11 cellular contexts compared by ENCODE assay signal in the genomic region with DNA sequence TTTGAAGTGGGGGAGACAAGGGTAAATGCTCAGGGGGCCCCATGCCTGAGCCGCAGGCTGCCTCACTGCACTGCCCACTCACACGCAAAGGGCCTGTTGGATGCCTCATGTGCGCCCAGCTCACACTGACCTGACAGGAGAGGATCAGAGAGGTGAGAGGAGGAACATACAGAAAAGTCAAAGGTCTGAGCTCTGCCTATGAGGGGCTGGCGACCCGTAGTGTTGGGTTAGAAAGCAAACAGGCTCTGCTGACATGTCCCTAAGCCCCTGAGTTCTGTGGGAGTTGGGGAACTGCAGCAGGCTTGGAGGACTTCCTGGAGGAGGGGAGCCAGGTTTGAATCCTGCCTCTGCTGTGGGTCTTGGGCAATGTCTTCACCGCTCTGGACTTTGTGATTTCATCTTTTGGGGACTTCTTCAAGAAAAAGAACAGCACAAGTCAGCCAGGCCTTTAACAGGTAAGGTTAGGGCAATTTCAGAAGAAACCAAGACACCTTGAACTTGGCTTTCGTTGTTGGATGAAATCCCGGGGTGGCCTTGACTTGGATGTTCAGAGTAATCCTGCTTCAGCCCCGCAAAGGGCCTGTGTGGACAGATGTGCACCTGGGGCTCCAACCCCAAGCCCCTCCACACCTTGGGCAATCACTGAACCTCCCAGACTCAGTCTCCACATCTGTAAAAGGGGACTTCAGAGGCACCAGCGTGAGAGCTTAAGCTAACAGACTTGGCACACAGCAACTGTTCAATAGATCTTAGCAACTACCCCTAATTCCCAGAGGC.
A peak's percentile ranks its signal among the peaks of the same experiment; 100 is the strongest.
DNase-seq lines count a peak whose midpoint lies in the region; ATAC-seq and TF ChIP-seq lines count a peak whose summit lies in the region.
"Had no signal": no experiment of that assay in that cellular context is flagged by ENCODE, and none has a peak within 500 bp of the region (broad histone marks: within the 10 kb centered on the region; RNA-seq: fewer than 3 reads in every experiment).

No MANE protein-coding gene starts in this region.

- intact Hi-C loops in HCT116 (cut with micrococcal nuclease): loop anchor here (10.0 kb wide), 1 partner anchor 232 kb away; no protein-coding TSS in a partner anchor
- intact Hi-C loops in ascending aorta (cut with DNase I): loop anchor here (5.0 kb wide), 5 partner anchors 50 to 290 kb away; a partner anchor contains a TSS
- intact Hi-C loops in right lobe of liver (cut with DNase I): no loop called here

- H3K4me2 ChIP-seq in HCT116 (ENCODE audit: low read length): peak overlapping the region; percentile 76

- TF ChIP-seq POLR2A in HCT116 (IDR thresholded peaks at IDR 0.05; ENCODE audit: borderline replicate concordance, extremely low read depth, insufficient read depth, insufficient read length) (no peak), right lobe of liver (IDR thresholded peaks at IDR 0.05) (no peak)

- H3K4me1 ChIP-seq in HCT116 (ENCODE audit: control insufficient read depth in 1 of 2, insufficient read depth in 2 of 2, low read length in 2 of 2): peaks cover 26 to 40% of the 10 kb centered on the region in 2 experiments
- peaks cover 8 to 12% of the 10 kb centered on the region in 2 donors for H3K4me1 ChIP-seq in ascending aorta
- peaks cover 0 to 61% (median 27%) of the 10 kb centered on the region in 4 donors for H3K4me1 ChIP-seq in right lobe of liver
- H3K4me1 ChIP-seq in subcutaneous abdominal adipose tissue (ENCODE audit: control insufficient read depth in 5 of 5, insufficient read depth in 5 of 5, low read length in 5 of 5): peaks cover 6 to 20% (median 19%) of the 10 kb centered on the region in 5 donors

- no peaks in the 10 kb centered on the region for H3K9me3 ChIP-seq in HCT116 (ENCODE audit: control insufficient read depth in 1 of 2, insufficient read depth in 1 of 2, low read depth in 1 of 2, low read length in 2 of 2)
- H3K9me3 ChIP-seq in ascending aorta: no peaks in the 10 kb centered on the region
- H3K9me3 ChIP-seq in right lobe of liver: no peaks in the 10 kb centered on the region
- no peaks in the 10 kb centered on the region for H3K9me3 ChIP-seq in subcutaneous abdominal adipose tissue (ENCODE audit: control insufficient read depth in 5 of 5, low read length in 5 of 5)

- H4K20me1 ChIP-seq in HCT116 (ENCODE audit: insufficient read depth): no peaks in the 10 kb centered on the region

- DNase-seq in HCT116 (ENCODE audit: low read depth, low spot score) (no peak), ascending aorta (ENCODE audit: low spot score in 2 of 2) (no peak), right lobe of liver (no peak), Kasumi-1 (lab: John Stamatoyannopoulos, UW) (no peak)
- DNase-seq: activated CD4-positive, alpha-beta memory T cell treated with anti-CD3 and anti-CD28 coated beads, Interleukin-2, amount 10 ng/mL, durations not matched to agents 7 days and 5 days; CD4-positive, alpha-beta T cell; effector CD8-positive, alpha-beta T cell had no signal

- WGBS in right lobe of liver (ENCODE audit: insufficient coverage, low coverage, low lambda C conversion rate, missing lambda C conversion rate): 77% methylated on average over 7 of the region's 10 CpGs

- RAD21 ChIA-PET in HCT116 (lab: Charles Lee; ENCODE audit: low non-redundant PET in 1 of 2, low total read pairs in 2 of 2, uncharacterized antibody in 2 of 2, unreplicated experiment in 2 of 2): no interaction called here

- H3K9ac ChIP-seq in HCT116 (ENCODE audit: low read length) (peak overlapping the region; percentile 51; the same call in 1 of the 2 replicates), subcutaneous abdominal adipose tissue (ENCODE audit: low read length in 5 of 5) (peak overlapping the region in 2 of 5 donors; percentile 47 to 48)

- H3K27me3 ChIP-seq in HCT116 (ENCODE audit: insufficient read depth, low read length): no peaks in the 10 kb centered on the region
- H3K27me3 ChIP-seq in ascending aorta: no peaks in the 10 kb centered on the region
- no peaks in the 10 kb centered on the region for H3K27me3 ChIP-seq in right lobe of liver
- no peaks in the 10 kb centered on the region for H3K27me3 ChIP-seq in subcutaneous abdominal adipose tissue (ENCODE audit: control insufficient read depth in 5 of 5, insufficient read depth in 4 of 5, low read length in 5 of 5)

- H3K27ac ChIP-seq in HCT116 (ENCODE audit: low read depth, low read length) (no peak overlapping the region; the same call in 1 of the 2 replicates), ascending aorta (peak overlapping the region; percentile 83 to 89), right lobe of liver (peak overlapping the region; percentile 66 to 88 (median 70)), subcutaneous abdominal adipose tissue (ENCODE audit: low read depth, low read length) (peak overlapping the region; percentile 70)

- CTCF ChIA-PET in HCT116 (lab: Charles Lee): interaction anchor here (1.1 kb wide), 1 partner anchor 20 kb away, joined by 3 read pairs; no protein-coding TSS in a partner anchor

- no peaks in the 10 kb centered on the region for H3K79me2 ChIP-seq in HCT116 (ENCODE audit: insufficient read depth, low read length)

- no peaks in the 10 kb centered on the region for H3K36me3 ChIP-seq in HCT116 (ENCODE audit: control insufficient read depth in 1 of 2, insufficient read depth in 2 of 2, low read length in 2 of 2)
- H3K36me3 ChIP-seq in ascending aorta: no peaks in the 10 kb centered on the region
- no peaks in the 10 kb centered on the region for H3K36me3 ChIP-seq in right lobe of liver
- no peaks in the 10 kb centered on the region for H3K36me3 ChIP-seq in subcutaneous abdominal adipose tissue (ENCODE audit: control insufficient read depth in 5 of 5, insufficient read depth in 5 of 5, low read length in 5 of 5)

- no peak for TF ChIP-seq CTCF in HCT116 (IDR thresholded peaks at IDR 0.05 in 2 of 3, conservative IDR thresholded peaks at IDR 0.05 in 1 of 3; ENCODE audit: borderline replicate concordance in 1 of 3, insufficient read depth in 1 of 3, low read depth in 2 of 3, low read length in 2 of 3)
- no peak for TF ChIP-seq CTCF in ascending aorta (IDR thresholded peaks at IDR 0.05)
- no peak for TF ChIP-seq CTCF in right lobe of liver (IDR thresholded peaks at IDR 0.05)

- H3K9me2 ChIP-seq in HCT116 (ENCODE audit: insufficient read depth): no peaks in the 10 kb centered on the region

- POLR2A ChIA-PET in HCT116 (lab: Charles Lee): no interaction called here

- ATAC-seq in HCT116 (no peak), right lobe of liver (no peak), GM21381 (IDR thresholded peaks at IDR 0.05; ENCODE audit: unreplicated experiment) (no peak), HG03097 (IDR thresholded peaks at IDR 0.05; ENCODE audit: low FRiP score, unreplicated experiment) (no peak), HG02973 (IDR thresholded peaks at IDR 0.05; ENCODE audit: unreplicated experiment) (no peak)

- 0 out of 4 replicates have a peak overlapping the region, but pooled peaks of 1 of the 2 experiments have one; percentile 15 for H3K4me3 ChIP-seq in HCT116 (replicated peaks in 1 of 2; ENCODE audit: low read depth in 1 of 2, low read length in 2 of 2)
- peak overlapping the region in 1 of 2 donors; percentile 2 for H3K4me3 ChIP-seq in ascending aorta
- no peak overlapping the region for H3K4me3 ChIP-seq in right lobe of liver
- H3K4me3 ChIP-seq in subcutaneous abdominal adipose tissue (ENCODE audit: low read depth in 1 of 5, low read length in 5 of 5): no peak overlapping the region

- BruUV-seq in HCT116 (replicated peaks; lab: Mats Ljungman, UMichigan): no TSS peak

- TF ChIP-seq RAD21 in HCT116 (IDR thresholded peaks at IDR 0.05; ENCODE audit: low read depth): no peak

- no peak overlapping the region for H2AFZ ChIP-seq in HCT116 (ENCODE audit: low read depth, low read length, poor library complexity, severe bottlenecking)

TF ChIP-seq in HCT116, 20 proteins besides CTCF, POLR2A, EP300 and RAD21:
- TF ChIP-seq ZFX (IDR thresholded peaks at IDR 0.05): no peak
- no peak for TF ChIP-seq EZH2 (IDR thresholded peaks at IDR 0.05)
- no peak for TF ChIP-seq CBX3 (IDR thresholded peaks at IDR 0.05; ENCODE audit: low read depth)
- TF ChIP-seq, protein P1, sequence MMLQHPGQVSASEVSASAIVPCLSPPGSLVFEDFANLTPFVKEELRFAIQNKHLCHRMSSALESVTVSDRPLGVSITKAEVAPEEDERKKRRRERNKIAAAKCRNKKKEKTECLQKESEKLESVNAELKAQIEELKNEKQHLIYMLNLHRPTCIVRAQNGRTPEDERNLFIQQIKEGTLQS (IDR thresholded peaks at IDR 0.05): no peak
- no peak for TF ChIP-seq SRF (IDR thresholded peaks at IDR 0.05; ENCODE audit: low read depth)
- TF ChIP-seq FOSL1 (IDR thresholded peaks at IDR 0.05; ENCODE audit: low read depth): no peak
- TF ChIP-seq ZNF274 (IDR thresholded peaks at IDR 0.05; ENCODE audit: low read depth, low read length): no peak
- TF ChIP-seq, protein P2, sequence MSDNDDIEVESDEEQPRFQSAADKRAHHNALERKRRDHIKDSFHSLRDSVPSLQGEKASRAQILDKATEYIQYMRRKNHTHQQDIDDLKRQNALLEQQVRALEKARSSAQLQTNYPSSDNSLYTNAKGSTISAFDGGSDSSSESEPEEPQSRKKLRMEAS (IDR thresholded peaks at IDR 0.05): no peak
- TF ChIP-seq TCF7L2 (IDR thresholded peaks at IDR 0.05; ENCODE audit: borderline replicate concordance, extremely low read depth, insufficient read depth, insufficient read length): no peak
- TF ChIP-seq, protein P3, sequence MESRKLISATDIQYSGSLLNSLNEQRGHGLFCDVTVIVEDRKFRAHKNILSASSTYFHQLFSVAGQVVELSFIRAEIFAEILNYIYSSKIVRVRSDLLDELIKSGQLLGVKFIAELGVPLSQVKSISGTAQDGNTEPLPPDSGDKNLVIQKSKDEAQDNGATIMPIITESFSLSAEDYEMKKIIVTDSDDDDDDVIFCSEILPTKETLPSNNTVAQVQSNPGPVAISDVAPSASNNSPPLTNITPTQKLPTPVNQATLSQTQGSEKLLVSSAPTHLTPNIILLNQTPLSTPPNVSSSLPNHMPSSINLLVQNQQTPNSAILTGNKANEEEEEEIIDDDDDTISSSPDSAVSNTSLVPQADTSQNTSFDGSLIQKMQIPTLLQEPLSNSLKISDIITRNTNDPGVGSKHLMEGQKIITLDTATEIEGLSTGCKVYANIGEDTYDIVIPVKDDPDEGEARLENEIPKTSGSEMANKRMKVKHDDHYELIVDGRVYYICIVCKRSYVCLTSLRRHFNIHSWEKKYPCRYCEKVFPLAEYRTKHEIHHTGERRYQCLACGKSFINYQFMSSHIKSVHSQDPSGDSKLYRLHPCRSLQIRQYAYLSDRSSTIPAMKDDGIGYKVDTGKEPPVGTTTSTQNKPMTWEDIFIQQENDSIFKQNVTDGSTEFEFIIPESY (IDR thresholded peaks at IDR 0.05; ENCODE audit: extremely low read depth, insufficient replicate concordance, low read length): no peak
- TF ChIP-seq EZH2phosphoT487 (IDR thresholded peaks at IDR 0.05; ENCODE audit: borderline replicate concordance): no peak
- no peak for TF ChIP-seq EGR1 (IDR thresholded peaks at IDR 0.05; ENCODE audit: low read depth)
- no peak for TF ChIP-seq YY1 (IDR thresholded peaks at IDR 0.05; ENCODE audit: extremely low read depth, insufficient replicate concordance, low read depth, low read length)
- no peak for TF ChIP-seq ELF1 (IDR thresholded peaks at IDR 0.05; ENCODE audit: borderline replicate concordance, low read depth)
- TF ChIP-seq SP1 (IDR thresholded peaks at IDR 0.05; ENCODE audit: low read depth): no peak
TF ChIP-seq in HCT116: peak in this region for 0.

Comparison
In these comparisons a context has a peak if more than half of its experiments do, and no peak if none do; other contexts are left out.
1. intact Hi-C loops: an anchor here in HCT116 (10.0 kb wide) and ascending aorta (5.0 kb wide); none called in right lobe of liver.